1 cellular context compared by ENCODE assay signal in the genomic region with DNA sequence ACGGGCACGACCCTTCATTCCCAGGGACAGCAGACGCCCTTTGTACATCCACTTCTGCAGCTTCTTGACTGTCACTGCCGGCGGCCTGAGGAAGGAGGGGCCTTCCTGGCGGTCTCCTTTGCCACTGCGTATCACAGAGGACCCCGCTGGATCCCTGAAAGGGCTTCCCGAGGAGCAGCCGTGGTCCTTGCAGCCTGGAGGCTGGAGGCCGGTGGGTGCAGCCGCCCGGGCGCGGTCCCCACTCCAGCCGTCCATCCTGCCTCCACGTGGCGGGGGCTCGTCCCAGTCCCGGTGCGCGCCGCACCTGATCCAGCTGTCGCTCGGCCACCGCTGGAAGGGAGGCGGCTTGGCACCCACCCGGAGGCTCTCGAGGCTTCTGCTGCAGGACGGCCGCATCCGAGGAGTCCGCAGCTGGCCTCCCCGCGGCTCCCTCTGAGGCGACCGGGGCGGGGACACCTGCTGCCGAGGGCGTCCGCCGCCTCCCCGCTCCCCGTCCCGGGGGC.
TF ChIP-seq lines count a peak whose summit lies in the region.

No MANE protein-coding gene starts in this region.

TF ChIP-seq in HepG2, 621 proteins besides CTCF, POLR2A, EP300 and RAD21 (continued from another document):
- TF ChIP-seq RFXAP (CRISPR knock-in tag; IDR thresholded peaks at IDR 0.05; ENCODE audit: borderline replicate concordance) (no peak), RXRB (CRISPR knock-in tag; IDR thresholded peaks at IDR 0.05; ENCODE audit: borderline replicate concordance) (no peak), FIP1L1 (IDR thresholded peaks at IDR 0.05; ENCODE audit: borderline replicate concordance, insufficient read depth, low read depth, low read length) (no peak), ZNF678 (CRISPR knock-in tag; IDR thresholded peaks at IDR 0.05) (no peak), ZNF7 (CRISPR knock-in tag; IDR thresholded peaks at IDR 0.05) (no peak; the same call in 1 of the 2 replicates), DNMT1 (CRISPR knock-in tag; IDR thresholded peaks at IDR 0.05) (0 out of 2 replicates have a peak, but pooled peaks have one; percentile 15), ZNF891 (CRISPR knock-in tag; IDR thresholded peaks at IDR 0.05) (no peak), ZNF296 (CRISPR knock-in tag; conservative IDR thresholded peaks at IDR 0.05) (no peak), FOXK1 (CRISPR knock-in tag; IDR thresholded peaks at IDR 0.05; ENCODE audit: borderline replicate concordance, low read depth) (no peak), SOX6 (IDR thresholded peaks at IDR 0.05) (no peak), SOX6 (CRISPR knock-in tag; IDR thresholded peaks at IDR 0.05) (no peak), HOXA9 (CRISPR knock-in tag; IDR thresholded peaks at IDR 0.05; ENCODE audit: borderline replicate concordance) (no peak), NBN (conservative IDR thresholded peaks at IDR 0.05) (no peak), MBD4 (IDR thresholded peaks at IDR 0.05; ENCODE audit: borderline replicate concordance, low read length) (no peak), HOXA3 (CRISPR knock-in tag; IDR thresholded peaks at IDR 0.05) (no peak), KDM1A (CRISPR knock-in tag; IDR thresholded peaks at IDR 0.05) (no peak), ZNF552 (CRISPR knock-in tag; IDR thresholded peaks at IDR 0.05; ENCODE audit: borderline replicate concordance) (0 out of 2 replicates have a peak, but pooled peaks have one; percentile 44), GABPB1 (CRISPR knock-in tag; IDR thresholded peaks at IDR 0.05) (peak; percentile 51; the same call in 1 of the 2 replicates), ZNF788 (CRISPR knock-in tag; IDR thresholded peaks at IDR 0.05; ENCODE audit: borderline replicate concordance) (no peak), ZNF746 (CRISPR knock-in tag; IDR thresholded peaks at IDR 0.05) (no peak), CHD2 (IDR thresholded peaks at IDR 0.05; ENCODE audit: low read depth, low read length) (no peak), CCAR2 (optimal IDR thresholded peaks at IDR 0.05; ENCODE audit: low read depth, low read length) (no peak), NCOA5 (CRISPR knock-in tag; IDR thresholded peaks at IDR 0.05) (no peak)
- TF ChIP-seq, protein P1, sequence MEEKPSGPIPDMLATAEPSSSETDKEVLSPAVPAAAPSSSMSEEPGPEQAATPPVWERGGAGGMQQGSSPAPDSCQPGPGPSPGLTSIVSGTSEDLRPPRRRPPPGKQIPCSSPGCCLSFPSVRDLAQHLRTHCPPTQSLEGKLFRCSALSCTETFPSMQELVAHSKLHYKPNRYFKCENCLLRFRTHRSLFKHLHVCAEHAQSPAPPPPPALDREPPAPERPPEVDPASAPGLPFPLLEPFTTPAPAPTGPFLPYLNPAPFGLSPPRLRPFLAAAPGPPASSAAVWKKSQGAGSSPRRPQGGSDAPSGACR (CRISPR knock-in tag; IDR thresholded peaks at IDR 0.05), result no peak
- TF ChIP-seq, protein P2, sequence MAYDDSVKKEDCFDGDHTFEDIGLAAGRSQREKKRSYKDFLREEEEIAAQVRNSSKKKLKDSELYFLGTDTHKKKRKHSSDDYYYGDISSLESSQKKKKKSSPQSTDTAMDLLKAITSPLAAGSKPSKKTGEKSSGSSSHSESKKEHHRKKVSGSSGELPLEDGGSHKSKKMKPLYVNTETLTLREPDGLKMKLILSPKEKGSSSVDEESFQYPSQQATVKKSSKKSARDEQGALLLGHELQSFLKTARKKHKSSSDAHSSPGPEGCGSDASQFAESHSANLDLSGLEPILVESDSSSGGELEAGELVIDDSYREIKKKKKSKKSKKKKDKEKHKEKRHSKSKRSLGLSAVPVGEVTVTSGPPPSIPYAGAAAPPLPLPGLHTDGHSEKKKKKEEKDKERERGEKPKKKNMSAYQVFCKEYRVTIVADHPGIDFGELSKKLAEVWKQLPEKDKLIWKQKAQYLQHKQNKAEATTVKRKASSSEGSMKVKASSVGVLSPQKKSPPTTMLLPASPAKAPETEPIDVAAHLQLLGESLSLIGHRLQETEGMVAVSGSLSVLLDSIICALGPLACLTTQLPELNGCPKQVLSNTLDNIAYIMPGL (CRISPR knock-in tag; IDR thresholded peaks at IDR 0.05; ENCODE audit: borderline replicate concordance in 1 of 2, low read depth in 1 of 2), result no peak; a peak in 1 of 4 replicates
- TF ChIP-seq, protein P3, sequence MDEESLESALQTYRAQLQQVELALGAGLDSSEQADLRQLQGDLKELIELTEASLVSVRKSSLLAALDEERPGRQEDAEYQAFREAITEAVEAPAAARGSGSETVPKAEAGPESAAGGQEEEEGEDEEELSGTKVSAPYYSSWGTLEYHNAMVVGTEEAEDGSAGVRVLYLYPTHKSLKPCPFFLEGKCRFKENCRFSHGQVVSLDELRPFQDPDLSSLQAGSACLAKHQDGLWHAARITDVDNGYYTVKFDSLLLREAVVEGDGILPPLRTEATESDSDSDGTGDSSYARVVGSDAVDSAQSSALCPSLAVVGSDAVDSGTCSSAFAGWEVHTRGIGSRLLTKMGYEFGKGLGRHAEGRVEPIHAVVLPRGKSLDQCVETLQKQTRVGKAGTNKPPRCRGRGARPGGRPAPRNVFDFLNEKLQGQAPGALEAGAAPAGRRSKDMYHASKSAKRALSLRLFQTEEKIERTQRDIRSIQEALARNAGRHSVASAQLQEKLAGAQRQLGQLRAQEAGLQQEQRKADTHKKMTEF (CRISPR knock-in tag; IDR thresholded peaks at IDR 0.05), result peak; percentile 33
- TF ChIP-seq, protein P4, sequence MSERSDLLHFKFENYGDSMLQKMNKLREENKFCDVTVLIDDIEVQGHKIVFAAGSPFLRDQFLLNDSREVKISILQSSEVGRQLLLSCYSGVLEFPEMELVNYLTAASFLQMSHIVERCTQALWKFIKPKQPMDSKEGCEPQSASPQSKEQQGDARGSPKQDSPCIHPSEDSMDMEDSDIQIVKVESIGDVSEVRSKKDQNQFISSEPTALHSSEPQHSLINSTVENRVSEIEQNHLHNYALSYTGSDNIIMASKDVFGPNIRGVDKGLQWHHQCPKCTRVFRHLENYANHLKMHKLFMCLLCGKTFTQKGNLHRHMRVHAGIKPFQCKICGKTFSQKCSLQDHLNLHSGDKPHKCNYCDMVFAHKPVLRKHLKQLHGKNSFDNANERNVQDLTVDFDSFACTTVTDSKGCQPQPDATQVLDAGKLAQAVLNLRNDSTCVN (CRISPR knock-in tag; IDR thresholded peaks at IDR 0.05; ENCODE audit: borderline replicate concordance), result no peak
- TF ChIP-seq, protein P5, sequence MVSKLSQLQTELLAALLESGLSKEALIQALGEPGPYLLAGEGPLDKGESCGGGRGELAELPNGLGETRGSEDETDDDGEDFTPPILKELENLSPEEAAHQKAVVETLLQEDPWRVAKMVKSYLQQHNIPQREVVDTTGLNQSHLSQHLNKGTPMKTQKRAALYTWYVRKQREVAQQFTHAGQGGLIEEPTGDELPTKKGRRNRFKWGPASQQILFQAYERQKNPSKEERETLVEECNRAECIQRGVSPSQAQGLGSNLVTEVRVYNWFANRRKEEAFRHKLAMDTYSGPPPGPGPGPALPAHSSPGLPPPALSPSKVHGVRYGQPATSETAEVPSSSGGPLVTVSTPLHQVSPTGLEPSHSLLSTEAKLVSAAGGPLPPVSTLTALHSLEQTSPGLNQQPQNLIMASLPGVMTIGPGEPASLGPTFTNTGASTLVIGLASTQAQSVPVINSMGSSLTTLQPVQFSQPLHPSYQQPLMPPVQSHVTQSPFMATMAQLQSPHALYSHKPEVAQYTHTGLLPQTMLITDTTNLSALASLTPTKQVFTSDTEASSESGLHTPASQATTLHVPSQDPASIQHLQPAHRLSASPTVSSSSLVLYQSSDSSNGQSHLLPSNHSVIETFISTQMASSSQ (IDR thresholded peaks at IDR 0.05; ENCODE audit: low read depth), result no peak
- TF ChIP-seq, protein P5 (CRISPR knock-in tag; IDR thresholded peaks at IDR 0.05; ENCODE audit: borderline replicate concordance), result no peak
- TF ChIP-seq, protein P6, sequence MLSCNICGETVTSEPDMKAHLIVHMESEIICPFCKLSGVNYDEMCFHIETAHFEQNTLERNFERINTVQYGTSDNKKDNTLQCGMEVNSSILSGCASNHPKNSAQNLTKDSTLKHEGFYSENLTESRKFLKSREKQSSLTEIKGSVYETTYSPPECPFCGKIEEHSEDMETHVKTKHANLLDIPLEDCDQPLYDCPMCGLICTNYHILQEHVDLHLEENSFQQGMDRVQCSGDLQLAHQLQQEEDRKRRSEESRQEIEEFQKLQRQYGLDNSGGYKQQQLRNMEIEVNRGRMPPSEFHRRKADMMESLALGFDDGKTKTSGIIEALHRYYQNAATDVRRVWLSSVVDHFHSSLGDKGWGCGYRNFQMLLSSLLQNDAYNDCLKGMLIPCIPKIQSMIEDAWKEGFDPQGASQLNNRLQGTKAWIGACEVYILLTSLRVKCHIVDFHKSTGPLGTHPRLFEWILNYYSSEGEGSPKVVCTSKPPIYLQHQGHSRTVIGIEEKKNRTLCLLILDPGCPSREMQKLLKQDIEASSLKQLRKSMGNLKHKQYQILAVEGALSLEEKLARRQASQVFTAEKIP (CRISPR knock-in tag; IDR thresholded peaks at IDR 0.05; ENCODE audit: borderline replicate concordance), result no peak
